In genomic region chr2:179461367-179461886, GRCh38 we compare ENCODE assay signal across 28 cellular contexts.
DNase-seq lines count a peak whose midpoint lies in the region; ATAC-seq and TF ChIP-seq lines count a peak whose summit lies in the region.
"Had no signal": no experiment of that assay in that cellular context is flagged by ENCODE, and none has a peak within 500 bp of the region (broad histone marks: within the 10 kb centered on the region; RNA-seq: fewer than 3 reads in every experiment).

No MANE protein-coding gene starts in this region.

- H3K4me1 Mint-ChIP-seq in activated T-cell treated with anti-CD3 and anti-CD28 coated beads, Interleukin-2, amount 50 U/mL, for 24 hours (ENCODE audit: low read depth) = peaks cover 6% of the 10 kb centered on the region
- H3K4me1 Mint-ChIP-seq in naive thymus-derived CD8-positive, alpha-beta T cell = no peaks in the 10 kb centered on the region
- H3K4me1 Mint-ChIP-seq: GM23338; naive thymus-derived CD4-positive, alpha-beta T cell had no signal

- POLR2A ChIA-PET in PC-3 (lab: Charles Lee; ENCODE audit: unreplicated experiment) = no interaction called here
- POLR2A ChIA-PET in naive thymus-derived CD8-positive, alpha-beta T cell (lab: Charles Lee) = no interaction called here

- no peaks in the 10 kb centered on the region for H3K27me3 ChIP-seq in PC-3 (ENCODE audit: low read length)
- H3K27me3 ChIP-seq in psoas muscle (ENCODE audit: insufficient read depth in 3 of 3, low read length in 2 of 3) = no peaks in the 10 kb centered on the region
- H3K27me3 ChIP-seq: sigmoid colon, tibial artery had no signal

- H3K27me3 Mint-ChIP-seq in activated T-cell treated with anti-CD3 and anti-CD28 coated beads, Interleukin-2, amount 50 U/mL, for 24 hours = no peaks in the 10 kb centered on the region
- peaks cover 4 to 17% (median 6%) of the 10 kb centered on the region in 5 donors for H3K27me3 Mint-ChIP-seq in naive thymus-derived CD8-positive, alpha-beta T cell
- H3K27me3 Mint-ChIP-seq: progenitor cell of endocrine pancreas had no signal

- no peak for TF ChIP-seq CTCF in PC-3 (conservative IDR thresholded peaks at IDR 0.05; ENCODE audit: low read depth, low read length)
- TF ChIP-seq CTCF in psoas muscle (IDR thresholded peaks at IDR 0.05) = no peak

- no peak overlapping the region for H3K27ac Mint-ChIP-seq in activated T-cell treated with anti-CD3 and anti-CD28 coated beads, Interleukin-2, amount 50 U/mL, for 24 hours
- H3K27ac Mint-ChIP-seq in naive thymus-derived CD8-positive, alpha-beta T cell = no peak overlapping the region
- H3K27ac Mint-ChIP-seq: activated CD8-positive, alpha-beta T cell treated with anti-CD3 and anti-CD28 coated beads, Interleukin-2, amount 10 ng/mL, durations not matched to agents 7 days and 5 days; GM23338; naive thymus-derived CD4-positive, alpha-beta T cell; progenitor cell of endocrine pancreas had no signal

- H3K9me3 Mint-ChIP-seq in activated T-cell treated with anti-CD3 and anti-CD28 coated beads, Interleukin-2, amount 50 U/mL, for 24 hours = peaks cover 10% of the 10 kb centered on the region
- peaks cover 2 to 17% (median 4%) of the 10 kb centered on the region in 9 donors for H3K9me3 Mint-ChIP-seq in naive thymus-derived CD8-positive, alpha-beta T cell

- no peaks in the 10 kb centered on the region for H3K9me2 ChIP-seq in PC-3 (replicated peaks; ENCODE audit: low read length)

- no peak for ATAC-seq in PC-3
- ATAC-seq in naive thymus-derived CD8-positive, alpha-beta T cell = no peak
- ATAC-seq in psoas muscle = no peak
- ATAC-seq: activated CD8-positive, alpha-beta T cell treated with anti-CD3 and anti-CD28 coated beads, Interleukin-2, amount 10 ng/mL, durations not matched to agents 7 days and 5 days; GM23338; naive thymus-derived CD4-positive, alpha-beta T cell; Panc1 had no signal

- H3K9ac ChIP-seq in PC-3 (ENCODE audit: low read length) = no peak overlapping the region
- H3K9ac ChIP-seq: KMS-11 had no signal

- no peaks in the 10 kb centered on the region for H3K79me2 ChIP-seq in PC-3 (ENCODE audit: low read length)

- BruUV-seq in PC-3 (replicated peaks; lab: Mats Ljungman, UMichigan) = no TSS peak

- H2AFZ ChIP-seq in PC-3 (ENCODE audit: low read length) = no peak overlapping the region
- H2AFZ ChIP-seq: GM23338 had no signal

- no peak overlapping the region for H3K4me2 ChIP-seq in PC-3 (ENCODE audit: low read length)
- H3K4me2 ChIP-seq: GM23338, KMS-11 had no signal

- H3F3A ChIP-seq in PC-3 (ENCODE audit: low read length, unreplicated experiment) = peaks cover 7% of the 10 kb centered on the region

- CTCF ChIA-PET in PC-3 (lab: Charles Lee) = no interaction called here

- H3K4me3 ChIP-seq in PC-3 (ENCODE audit: low read length) = no peak overlapping the region
- H3K4me3 ChIP-seq in psoas muscle = no peak overlapping the region
- H3K4me3 ChIP-seq: coronary artery, GM23338, sigmoid colon, tibial artery had no signal

- H3K9me3 ChIP-seq in PC-3 (ENCODE audit: low read length) (peaks cover 24% of the 10 kb centered on the region), psoas muscle (peaks cover 4% of the 10 kb centered on the region)
- H3K9me3 ChIP-seq: sigmoid colon, tibial artery had no signal

- H3K27ac ChIP-seq in PC-3 (ENCODE audit: low read length) (peak overlapping the region; percentile 93; the same call in 1 of the 2 replicates), epithelial cell of prostate (peak overlapping the region; percentile 97), temporal lobe (ENCODE audit: low read depth, low read length) (peak overlapping the region; percentile 22), psoas muscle (no peak overlapping the region)
- H3K27ac ChIP-seq: C4-2B, KMS-11, sigmoid colon, tibial artery had no signal

- no peak overlapping the region for H3K4me3 Mint-ChIP-seq in activated T-cell treated with anti-CD3 and anti-CD28 coated beads, Interleukin-2, amount 50 U/mL, for 24 hours
- no peak overlapping the region for H3K4me3 Mint-ChIP-seq in naive thymus-derived CD8-positive, alpha-beta T cell
- H3K4me3 Mint-ChIP-seq: activated CD8-positive, alpha-beta T cell treated with anti-CD3 and anti-CD28 coated beads, Interleukin-2, amount 10 ng/mL, durations not matched to agents 7 days and 5 days; GM23338; naive thymus-derived CD4-positive, alpha-beta T cell had no signal

- H3K36me3 ChIP-seq in PC-3 (ENCODE audit: low read depth, low read length) (peaks cover 30% of the 10 kb centered on the region; the same call in 1 of the 2 replicates), psoas muscle (ENCODE audit: insufficient read depth in 1 of 2, low read depth in 1 of 2) (peaks cover 0 to 4% of the 10 kb centered on the region in 2 donors)
- H3K36me3 ChIP-seq: sigmoid colon, tibial artery had no signal

- intact Hi-C loops in PC-3 (cut with micrococcal nuclease) (no loop called here), psoas muscle (cut with DNase I) (no loop called here)

- H3K4me1 ChIP-seq in PC-3 (ENCODE audit: insufficient read depth, low read length) (peaks cover 7% of the 10 kb centered on the region), psoas muscle (no peaks in the 10 kb centered on the region)
- H3K4me1 ChIP-seq: sigmoid colon had no signal

- H3K36me3 Mint-ChIP-seq in activated T-cell treated with anti-CD3 and anti-CD28 coated beads, Interleukin-2, amount 50 U/mL, for 24 hours (ENCODE audit: low read depth) = no peaks in the 10 kb centered on the region
- H3K36me3 Mint-ChIP-seq in naive thymus-derived CD8-positive, alpha-beta T cell = peaks cover 0 to 4% (median 0%) of the 10 kb centered on the region in 3 donors
- H3K36me3 Mint-ChIP-seq: activated naive CD4-positive, alpha-beta T cell treated with anti-CD3 and anti-CD28 coated beads, Interleukin-2, amount 50 U/mL, for 72 hours; naive thymus-derived CD4-positive, alpha-beta T cell had no signal

- DNase-seq in EL = peak; percentile 9
- peak; percentile 3 for DNase-seq in PC-3
- no peak for DNase-seq in epithelial cell of prostate (ENCODE audit: low read depth, low spot score)
- DNase-seq in activated T-cell treated with anti-CD3 and anti-CD28 coated beads, Interleukin-2, amount 50 U/mL, for 24 hours = no peak
- DNase-seq in naive thymus-derived CD8-positive, alpha-beta T cell = no peak
- DNase-seq in psoas muscle = no peak
- DNase-seq: activated CD8-positive, alpha-beta T cell treated with anti-CD3 and anti-CD28 coated beads, Interleukin-2, amount 10 ng/mL, durations not matched to agents 7 days and 5 days; COR-L47; DND-41; effector CD8-positive, alpha-beta T cell; head of caudate nucleus; kidney; midbrain; naive thymus-derived CD4-positive, alpha-beta T cell; NCI-H1436; NCI-H2081 treated with DMSO at 0.1 percent for 48 hours; NCI-H345; sigmoid colon; stimulated activated CD4-positive, alpha-beta T cell treated with anti-CD3 and anti-CD28 coated beads, Interleukin-4, amount 100 ng/mL, for 24 hours; tibial artery had no signal

- no peaks in the 10 kb centered on the region for H4K20me1 ChIP-seq in PC-3 (ENCODE audit: low read length)

Comparison
In these comparisons a context has a peak if more than half of its experiments do, and no peak if none do; other contexts are left out.
1. DNase-seq: peak in EL (single experiment) and PC-3 (single experiment); none in epithelial cell of prostate (single experiment), activated T-cell treated with anti-CD3 and anti-CD28 coated beads, Interleukin-2, amount 50 U/mL, for 24 hours (single experiment), naive thymus-derived CD8-positive, alpha-beta T cell (0 of 10) and psoas muscle (0 of 2).